10 cellular contexts compared by ENCODE assay signal in the genomic region with DNA sequence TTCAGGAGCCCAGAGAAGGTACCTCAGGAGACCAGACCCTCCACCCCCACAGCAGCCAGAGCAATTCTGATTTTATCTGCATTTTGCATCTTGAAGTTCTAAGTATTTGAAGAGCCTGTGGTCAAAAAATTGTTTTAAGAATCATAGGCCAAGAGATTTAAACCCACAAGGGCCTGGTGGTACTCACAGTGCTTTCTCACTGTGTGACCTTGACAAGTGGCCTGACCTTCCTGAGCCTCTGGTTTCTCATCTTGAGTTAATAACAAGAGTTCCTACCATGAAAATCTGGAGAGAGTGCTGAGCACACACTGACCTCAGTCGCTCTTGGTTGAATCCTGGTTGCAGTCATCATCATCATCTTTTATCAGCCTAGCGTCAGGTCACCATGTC. TPM values are rescaled to one million over a fixed set of nuclear protein-coding genes. Genes with fewer than 3 reads are reported as not detected.
DNase-seq lines count a peak whose midpoint lies in the region; ATAC-seq and TF ChIP-seq lines count a peak whose summit lies in the region.
"Had no signal": no experiment of that assay in that cellular context is flagged by ENCODE, and none has a peak within 500 bp of the region (broad histone marks: within the 10 kb centered on the region; RNA-seq: fewer than 3 reads in every experiment).

No MANE protein-coding gene starts in this region.

- no peak overlapping the region for H3K4me3 Mint-ChIP-seq in activated CD4-positive, alpha-beta T cell treated with anti-CD3 and anti-CD28 coated beads for 36 hours

- H3K4me1 ChIP-seq in PC-9 (replicated peaks; ENCODE audit: insufficient read depth): peaks cover 65% of the 10 kb centered on the region
- H3K4me1 ChIP-seq in skeletal muscle satellite cell (ENCODE audit: control insufficient read depth, insufficient read depth, low read length): peaks cover 44% of the 10 kb centered on the region
- H3K4me1 ChIP-seq in foreskin keratinocyte: peaks cover 21% of the 10 kb centered on the region
- H3K4me1 ChIP-seq: parathyroid adenoma had no signal

- no peaks in the 10 kb centered on the region for H3K9me2 ChIP-seq in PC-9 (ENCODE audit: insufficient read depth)

- POLR2A ChIA-PET in activated CD4-positive, alpha-beta T cell treated with anti-CD3 and anti-CD28 coated beads for 36 hours (lab: Charles Lee): interaction anchor here (1.0 to 2.0 kb wide), 2 partner anchors 13 to 38 kb away, joined by 3 to 5 read pairs; no protein-coding TSS in a partner anchor
- POLR2A ChIA-PET in PC-9 (lab: Charles Lee; ENCODE audit: unreplicated experiment): interaction anchor here (0.6 to 0.9 kb wide), 5 partner anchors 33 to 180 kb away, joined by 3 to 5 read pairs (median 3); no protein-coding TSS in a partner anchor

- TF ChIP-seq CTCF in PC-9 (conservative IDR thresholded peaks at IDR 0.05) (no peak), coronary artery (IDR thresholded peaks at IDR 0.05) (no peak), foreskin keratinocyte (conservative IDR thresholded peaks at IDR 0.05) (no peak)

- no TSS peak for BruUV-seq in PC-9 (replicated peaks; lab: Mats Ljungman, UMichigan)

- H3K27me3 ChIP-seq in PC-9 (ENCODE audit: insufficient read depth, low read depth) (no peaks in the 10 kb centered on the region), skeletal muscle satellite cell (ENCODE audit: control insufficient read depth, insufficient read depth, low read length) (no peaks in the 10 kb centered on the region), foreskin keratinocyte (no peaks in the 10 kb centered on the region)

- H3K9me3 Mint-ChIP-seq in activated CD4-positive, alpha-beta T cell treated with anti-CD3 and anti-CD28 coated beads for 36 hours (ENCODE audit: low read depth): no peaks in the 10 kb centered on the region

- H3K4me3 ChIP-seq in PC-9 (no peak overlapping the region), coronary artery (no peak overlapping the region), skeletal muscle satellite cell (ENCODE audit: low read length) (no peak overlapping the region)

- H2AFZ ChIP-seq in PC-9: no peak overlapping the region
- H2AFZ ChIP-seq: parathyroid adenoma had no signal

- H3K36me3 Mint-ChIP-seq in activated CD4-positive, alpha-beta T cell treated with anti-CD3 and anti-CD28 coated beads for 36 hours (ENCODE audit: low read depth): peaks cover 61% of the 10 kb centered on the region

- CTCF ChIA-PET in activated CD4-positive, alpha-beta T cell treated with anti-CD3 and anti-CD28 coated beads for 36 hours (lab: Charles Lee): interaction anchor here (0.7 to 31.0 kb wide), 14 partner anchors 9 to 158 kb away, joined by 3 to 712 read pairs (median 4); partner anchors contain the start of gene ID1
- CTCF ChIA-PET in PC-9 (lab: Charles Lee): interaction anchor here (2.4 to 18.7 kb wide), 2 partner anchors 42 to 50 kb away, joined by 5 to 407 read pairs; no protein-coding TSS in a partner anchor

- peaks cover 16% of the 10 kb centered on the region for H3K4me1 Mint-ChIP-seq in activated CD4-positive, alpha-beta T cell treated with anti-CD3 and anti-CD28 coated beads for 36 hours

- peaks cover 73% of the 10 kb centered on the region for H3F3A ChIP-seq in PC-9 (ENCODE audit: insufficient read depth, low read depth)

- intact Hi-C loops in activated CD4-positive, alpha-beta T cell treated with anti-CD3 and anti-CD28 coated beads for 36 hours (cut with DNase I, micrococcal nuclease): loop anchor here (1.0 kb wide), 1 partner anchor 54 kb away; no protein-coding TSS in a partner anchor
- intact Hi-C loops in PC-9 (cut with micrococcal nuclease; ENCODE audit: unreplicated experiment): loop anchor here (1.0 to 5.0 kb wide), 5 partner anchors 15 to 247 kb away; partner anchors contain the start of gene BCL2L1

- H3K27ac Mint-ChIP-seq in activated CD4-positive, alpha-beta T cell treated with anti-CD3 and anti-CD28 coated beads for 36 hours: peak overlapping the region; percentile 85

- DNase-seq in activated CD4-positive, alpha-beta T cell treated with anti-CD3 and anti-CD28 coated beads for 36 hours: no peak
- no peak for DNase-seq in activated CD4-positive, alpha-beta T cell treated with anti-CD3 and anti-CD28 coated beads, Interleukin-2, amount 50 U/mL, for 4 hours
- DNase-seq in PC-9 (no peak), coronary artery (ENCODE audit: low spot score) (no peak), NCI-H2196 treated with DMSO at 0.1 percent for 48 hours (lab: John Stamatoyannopoulos, UW; ENCODE audit: unreplicated experiment) (no peak), foreskin keratinocyte (no peak)
- DNase-seq: NCI-H446 treated with DMSO at 0.1 percent for 48 hours had no signal

- peaks cover 48% of the 10 kb centered on the region for H3K36me3 ChIP-seq in PC-9 (ENCODE audit: low read depth)
- peaks cover 52% of the 10 kb centered on the region for H3K36me3 ChIP-seq in skeletal muscle satellite cell (ENCODE audit: insufficient read depth, low read length)

- peak overlapping the region; percentile 99 for H3K27ac ChIP-seq in PC-9
- peak overlapping the region; percentile 75 to 83 for H3K27ac ChIP-seq in coronary artery
- no peak overlapping the region for H3K27ac ChIP-seq in foreskin keratinocyte
- H3K27ac ChIP-seq: parathyroid adenoma had no signal

- H4K20me1 ChIP-seq in PC-9 (ENCODE audit: insufficient read depth): no peaks in the 10 kb centered on the region

- peak overlapping the region; percentile 78 for H3K9ac ChIP-seq in skeletal muscle satellite cell (ENCODE audit: low read depth, low read length)
- H3K9ac ChIP-seq: parathyroid adenoma had no signal

- H3K79me2 ChIP-seq in PC-9 (ENCODE audit: low read depth): peaks cover 21% of the 10 kb centered on the region; the same call in 1 of the 2 replicates
- H3K79me2 ChIP-seq: parathyroid adenoma had no signal

- H3K27me3 Mint-ChIP-seq in activated CD4-positive, alpha-beta T cell treated with anti-CD3 and anti-CD28 coated beads for 36 hours: no peaks in the 10 kb centered on the region

- H3K4me2 ChIP-seq in PC-9 (peak overlapping the region; percentile 65), skeletal muscle satellite cell (ENCODE audit: low read length) (no peak overlapping the region)

- H3K9me3 ChIP-seq in PC-9 (ENCODE audit: insufficient read depth, low read depth) (no peaks in the 10 kb centered on the region), skeletal muscle satellite cell (replicated peaks; ENCODE audit: low read length) (no peaks in the 10 kb centered on the region)

- ATAC-seq in activated CD4-positive, alpha-beta T cell treated with anti-CD3 and anti-CD28 coated beads for 36 hours: peak; percentile 11
- ATAC-seq in GM21528 (IDR thresholded peaks at IDR 0.05; ENCODE audit: low FRiP score, unreplicated experiment) (no peak), foreskin keratinocyte (no peak)

RNA-seq across cellular contexts. Expression of gene ID1, which starts 45.4 kb away (rescaled TPM):
- 1 to 10 TPM; 2.2 to 3.5 TPM for total RNA-seq in activated CD4-positive, alpha-beta T cell treated with anti-CD3 and anti-CD28 coated beads for 36 hours
- total RNA-seq in PC-9 (2021) (74.4 and 164 TPM in 2 replicates), foreskin keratinocyte (18.8 and 27.9 TPM in 2 replicates)
- 159 and 207 TPM in 2 replicates for total RNA-seq in skeletal muscle satellite cell (2012; rRNA removed)
- 21.4 and 31.9 TPM in 2 replicates for polyA plus RNA-seq in foreskin keratinocyte

RNA-seq across cellular contexts. Expression of gene HM13, which starts 45.5 kb away (rescaled TPM):
- total RNA-seq in activated CD4-positive, alpha-beta T cell treated with anti-CD3 and anti-CD28 coated beads for 36 hours: 100 to 1,000 TPM; 108 to 111 TPM
- total RNA-seq in PC-9 (2021) (220 and 272 TPM in 2 replicates), foreskin keratinocyte (105 and 125 TPM in 2 replicates)
- 96.8 and 131 TPM in 2 replicates for total RNA-seq in skeletal muscle satellite cell (2012; rRNA removed)
- 132 and 150 TPM in 2 replicates for polyA plus RNA-seq in foreskin keratinocyte
